1 cellular context compared by ENCODE assay signal in genomic region chr7:66920769-66921395, GRCh38.
TF ChIP-seq lines count a peak whose summit lies in the region.

Gene TMEM248, plus strand, starts transcription at chr7:66921225. Its CDS starts 20,641 bp downstream, at chr7:66941866.

TF ChIP-seq in HepG2, 621 proteins besides CTCF, POLR2A, EP300 and RAD21 (continued from another document):
- TF ChIP-seq ZNF407 (CRISPR knock-in tag; IDR thresholded peaks at IDR 0.05; ENCODE audit: not compliant biosample characterization) (peak; percentile 57), BCL6 (CRISPR knock-in tag; IDR thresholded peaks at IDR 0.05) (0 out of 2 replicates have a peak, but pooled peaks have one; percentile 18), ZFP41 (CRISPR knock-in tag; IDR thresholded peaks at IDR 0.05; ENCODE audit: borderline replicate concordance) (peak; percentile 91; the same call in 1 of the 2 replicates), SP1 (IDR thresholded peaks at IDR 0.05) (no peak), SP1 (CRISPR knock-in tag; IDR thresholded peaks at IDR 0.05) (no peak), NFIB (CRISPR knock-in tag; IDR thresholded peaks at IDR 0.05; ENCODE audit: borderline replicate concordance) (peak; percentile 93; the same call in 1 of the 2 replicates), JUNB (CRISPR knock-in tag; IDR thresholded peaks at IDR 0.05; ENCODE audit: borderline replicate concordance) (peak; percentile 76), GTF3A (CRISPR knock-in tag; conservative IDR thresholded peaks at IDR 0.05) (peak; percentile 50; the same call in 1 of the 2 replicates), ZNF432 (CRISPR knock-in tag; IDR thresholded peaks at IDR 0.05; ENCODE audit: borderline replicate concordance) (no peak), PHF21A (CRISPR knock-in tag; IDR thresholded peaks at IDR 0.05) (peak; percentile 45; the same call in 1 of the 2 replicates), NR3C1 (CRISPR knock-in tag; IDR thresholded peaks at IDR 0.05) (no peak), ZNF260 (CRISPR knock-in tag; IDR thresholded peaks at IDR 0.05; ENCODE audit: borderline replicate concordance, low read depth) (no peak), HDAC1 (CRISPR knock-in tag; IDR thresholded peaks at IDR 0.05) (peak; percentile 99), KAT2B (IDR thresholded peaks at IDR 0.05; ENCODE audit: borderline replicate concordance, low read depth, low read length) (no peak), BRD4 (CRISPR knock-in tag; IDR thresholded peaks at IDR 0.05) (peak; percentile 93), TSC22D2 (CRISPR knock-in tag; IDR thresholded peaks at IDR 0.05; ENCODE audit: borderline replicate concordance) (peak; percentile 71; the same call in 1 of the 2 replicates), ZNF264 (CRISPR knock-in tag; IDR thresholded peaks at IDR 0.05) (0 out of 2 replicates have a peak, but pooled peaks have one; percentile 19), ZNF44 (CRISPR knock-in tag; IDR thresholded peaks at IDR 0.05) (peak; percentile 62; the same call in 1 of the 2 replicates), FOXO1 (CRISPR knock-in tag; IDR thresholded peaks at IDR 0.05) (peak; percentile 64; the same call in 1 of the 2 replicates), ATAD3A (CRISPR knock-in tag; IDR thresholded peaks at IDR 0.05) (no peak), PHF20 (CRISPR knock-in tag; IDR thresholded peaks at IDR 0.05) (peak; percentile 97), ELF3 (CRISPR knock-in tag; IDR thresholded peaks at IDR 0.05) (peak; percentile 98), DMTF1 (CRISPR knock-in tag; IDR thresholded peaks at IDR 0.05) (no peak; the same call in 1 of the 2 replicates), ZBTB42 (CRISPR knock-in tag; IDR thresholded peaks at IDR 0.05) (no peak), ZNF597 (CRISPR knock-in tag; IDR thresholded peaks at IDR 0.05) (no peak), ZNF580 (CRISPR knock-in tag; IDR thresholded peaks at IDR 0.05; ENCODE audit: borderline replicate concordance, low read depth) (peak; percentile 80), THRA (CRISPR knock-in tag; IDR thresholded peaks at IDR 0.05; ENCODE audit: borderline replicate concordance) (no peak; the same call in 1 of the 2 replicates), ARNTL (CRISPR knock-in tag; IDR thresholded peaks at IDR 0.05) (peak; percentile 81), ZNF850 (CRISPR knock-in tag; conservative IDR thresholded peaks at IDR 0.05) (no peak), GMEB2 (CRISPR knock-in tag; IDR thresholded peaks at IDR 0.05; ENCODE audit: low read depth) (peak; percentile 96), ZBTB10 (CRISPR knock-in tag; IDR thresholded peaks at IDR 0.05; ENCODE audit: borderline replicate concordance) (no peak), NKX3-1 (CRISPR knock-in tag; IDR thresholded peaks at IDR 0.05) (no peak), ZNF281 (CRISPR knock-in tag; IDR thresholded peaks at IDR 0.05; ENCODE audit: borderline replicate concordance) (peak; percentile 28; the same call in 1 of the 2 replicates), IRX3 (CRISPR knock-in tag; IDR thresholded peaks at IDR 0.05; ENCODE audit: borderline replicate concordance, low read depth) (peak; percentile 94; the same call in 1 of the 2 replicates), SYNCRIP (IDR thresholded peaks at IDR 0.05; ENCODE audit: insufficient read depth, low read depth, low read length) (no peak), TEF (CRISPR knock-in tag; IDR thresholded peaks at IDR 0.05) (no peak)
